36 cellular contexts compared by ENCODE assay signal in genomic region chr4:173934201-173934600, GRCh38.
DNase-seq lines count a peak whose midpoint lies in the region; ATAC-seq and TF ChIP-seq lines count a peak whose summit lies in the region.
"Had no signal": no experiment of that assay in that cellular context is flagged by ENCODE, and none has a peak within 500 bp of the region (broad histone marks: within the 10 kb centered on the region; RNA-seq: fewer than 3 reads in every experiment).

No MANE protein-coding gene starts in this region.

- H3K4me3 ChIP-seq in cardiac muscle cell (no peak overlapping the region), adipocyte (ENCODE audit: low read length) (no peak overlapping the region), fibroblast of pulmonary artery (replicated peaks; ENCODE audit: low read depth, low read length) (no peak overlapping the region)
- H3K4me3 ChIP-seq: HAP-1, suprapubic skin, upper lobe of left lung had no signal

- H3K4me3 Mint-ChIP-seq in T-cell (no peak overlapping the region), endothelial cell (ENCODE audit: unreplicated experiment) (no peak overlapping the region)
- H3K4me3 Mint-ChIP-seq: activated CD4-positive, alpha-beta memory T cell treated with anti-CD3 and anti-CD28 coated beads, Interleukin-2, amount 10 ng/mL, durations not matched to agents 7 days and 5 days; activated T-helper 1 cell treated with anti-CD3 and anti-CD28 coated beads, Interleukin-12 subunit alpha, Interleukin-12 subunit beta, Interleukin-2, Interleukin-4 antibody, amounts not matched to agents 30 ng/mL and 10 ng/mL and 1 ng/mL, durations not matched to agents 14 hours and 24 hours and 36 hours; brain; mesothelial cell of epicardium; stimulated activated naive B cell treated with anti-CD40 and anti-IgM and Interleukin-4, amounts not matched to agents 10 μg/mL and 1 μg/mL and 100 μg/mL, for 72 hours had no signal

- H3K27me3 ChIP-seq in cardiac muscle cell (no peaks in the 10 kb centered on the region), adipocyte (replicated peaks; ENCODE audit: control insufficient read depth, insufficient read depth, low read length) (no peaks in the 10 kb centered on the region)
- H3K27me3 ChIP-seq: foreskin keratinocyte, neutrophil, suprapubic skin, upper lobe of left lung had no signal

- no peak overlapping the region for H3K9ac ChIP-seq in adipocyte (ENCODE audit: low read length)

- no peaks in the 10 kb centered on the region for H3K4me1 Mint-ChIP-seq in T-cell
- H3K4me1 Mint-ChIP-seq in endothelial cell (ENCODE audit: unreplicated experiment), result peaks cover 11% of the 10 kb centered on the region
- H3K4me1 Mint-ChIP-seq: activated CD4-positive, alpha-beta memory T cell treated with anti-CD3 and anti-CD28 coated beads, Interleukin-2, amount 10 ng/mL, durations not matched to agents 7 days and 5 days; stimulated activated naive B cell treated with anti-CD40 and anti-IgM and Interleukin-4, amounts not matched to agents 10 μg/mL and 1 μg/mL and 100 μg/mL, for 72 hours had no signal

- POLR2A ChIA-PET in T-cell (lab: Charles Lee), result no interaction called here

- intact Hi-C loops in left cardiac atrium (cut with DNase I), result no loop called here

- H3K27ac Mint-ChIP-seq in T-cell (no peak overlapping the region), endothelial cell (ENCODE audit: unreplicated experiment) (no peak overlapping the region)
- H3K27ac Mint-ChIP-seq: activated CD4-positive, alpha-beta memory T cell treated with anti-CD3 and anti-CD28 coated beads, Interleukin-2, amount 10 ng/mL, durations not matched to agents 7 days and 5 days; activated T-helper 1 cell treated with anti-CD3 and anti-CD28 coated beads, Interleukin-12 subunit alpha, Interleukin-12 subunit beta, Interleukin-2, Interleukin-4 antibody, amounts not matched to agents 30 ng/mL and 10 ng/mL and 1 ng/mL, durations not matched to agents 14 hours and 24 hours and 36 hours; brain; mesothelial cell of epicardium; stimulated activated naive B cell treated with anti-CD40 and anti-IgM and Interleukin-4, amounts not matched to agents 10 μg/mL and 1 μg/mL and 100 μg/mL, for 72 hours had no signal

- peak in 1 of 2 donors; percentile 22 for DNase-seq in cardiac muscle cell (ENCODE audit: low read depth in 1 of 2, low spot score in 1 of 2)
- no peak for DNase-seq in left cardiac atrium
- DNase-seq in adipocyte (ENCODE audit: low read depth), result peak; percentile 65
- peak; percentile 56 for DNase-seq in fibroblast of pulmonary artery (ENCODE audit: low read depth)
- no peak for DNase-seq in anterior cingulate cortex (lab: John Stamatoyannopoulos, UW)
- no peak for DNase-seq in KG1 (lab: John Stamatoyannopoulos, UW)
- DNase-seq in T-cell, result no peak
- no peak for DNase-seq in endothelial cell (ENCODE audit: low spot score)
- DNase-seq: activated CD4-positive, alpha-beta memory T cell treated with anti-CD3 and anti-CD28 coated beads, Interleukin-2, amount 10 ng/mL, durations not matched to agents 7 days and 5 days; activated CD4-positive, CD25-positive, alpha-beta regulatory T cell treated with anti-CD3 and anti-CD28 coated beads, Interleukin-2, amount 50 U/mL, for 72 hours; activated CD8-positive, alpha-beta memory T cell treated with anti-CD3 and anti-CD28 coated beads, Interleukin-2, amount 50 U/mL, for 4 hours; activated naive CD4-positive, alpha-beta T cell treated with Interleukin-2 at 50 U/mL for 16 hours; COR-L47; effector CD8-positive, alpha-beta T cell; head of caudate nucleus; left ventricle myocardium superior; NCI-H1105; NCI-H187 treated with DMSO at 0.1 percent for 48 hours; NCI-H2171 treated with DMSO at 0.1 percent for 48 hours; NCI-H524 treated with DMSO at 0.1 percent for 48 hours; PC-3; stimulated activated CD4-positive, alpha-beta T cell treated with anti-CD3 and anti-CD28 coated beads, Interleukin-15, amount 100 ng/mL, for 24 hours; stimulated activated CD4-positive, alpha-beta T cell treated with anti-CD3 and anti-CD28 coated beads, Interleukin-4, amount 100 ng/mL, for 4 hours; stimulated activated naive B cell treated with anti-CD40 and anti-IgM and Interleukin-4, amounts not matched to agents 10 μg/mL and 1 μg/mL and 100 μg/mL, for 72 hours; T-helper 2 cell; upper lobe of left lung had no signal

- TF ChIP-seq CTCF in cardiac muscle cell (IDR thresholded peaks at IDR 0.05; ENCODE audit: low read depth, low read length) (no peak), fibroblast of pulmonary artery (IDR thresholded peaks at IDR 0.05; ENCODE audit: low read length, missing control alignments) (no peak), endothelial cell (IDR thresholded peaks at IDR 0.05; ENCODE audit: unreplicated experiment) (no peak)

- peaks cover 0 to 4% of the 10 kb centered on the region in 2 donors for H3K27me3 Mint-ChIP-seq in T-cell
- H3K27me3 Mint-ChIP-seq in endothelial cell (ENCODE audit: unreplicated experiment), result no peaks in the 10 kb centered on the region
- H3K27me3 Mint-ChIP-seq: brain; stimulated activated naive B cell treated with anti-CD40 and anti-IgM and Interleukin-4, amounts not matched to agents 10 μg/mL and 1 μg/mL and 100 μg/mL, for 72 hours had no signal

- CTCF ChIA-PET in T-cell (lab: Charles Lee), result no interaction called here

- H3K9me3 ChIP-seq in cardiac muscle cell (ENCODE audit: low read depth) (no peaks in the 10 kb centered on the region), adipocyte (ENCODE audit: control insufficient read depth, low read length) (no peaks in the 10 kb centered on the region)
- H3K9me3 ChIP-seq: HAP-1, neutrophil, suprapubic skin, upper lobe of left lung had no signal

- no peaks in the 10 kb centered on the region for H3K36me3 Mint-ChIP-seq in T-cell
- H3K36me3 Mint-ChIP-seq in endothelial cell (ENCODE audit: low read depth, unreplicated experiment), result no peaks in the 10 kb centered on the region
- H3K36me3 Mint-ChIP-seq: brain; mesothelial cell of epicardium; stimulated activated naive B cell treated with anti-CD40 and anti-IgM and Interleukin-4, amounts not matched to agents 10 μg/mL and 1 μg/mL and 100 μg/mL, for 72 hours had no signal

- peaks cover 0 to 6% (median 0%) of the 10 kb centered on the region in 3 donors for H3K9me3 Mint-ChIP-seq in T-cell
- no peaks in the 10 kb centered on the region for H3K9me3 Mint-ChIP-seq in endothelial cell (ENCODE audit: unreplicated experiment)
- H3K9me3 Mint-ChIP-seq: activated CD4-positive, alpha-beta memory T cell treated with anti-CD3 and anti-CD28 coated beads, Interleukin-2, amount 10 ng/mL, durations not matched to agents 7 days and 5 days; activated T-helper 1 cell treated with anti-CD3 and anti-CD28 coated beads, Interleukin-12 subunit alpha, Interleukin-12 subunit beta, Interleukin-2, Interleukin-4 antibody, amounts not matched to agents 30 ng/mL and 10 ng/mL and 1 ng/mL, durations not matched to agents 14 hours and 24 hours and 36 hours; brain; mesothelial cell of epicardium had no signal

- H3K27ac ChIP-seq in cardiac muscle cell, result peak overlapping the region; percentile 78
- H3K27ac ChIP-seq: 22Rv1, C4-2B, foreskin keratinocyte, neutrophil, suprapubic skin, upper lobe of left lung had no signal

- peaks cover 67% of the 10 kb centered on the region for H3K4me1 ChIP-seq in cardiac muscle cell (ENCODE audit: low read depth)
- no peaks in the 10 kb centered on the region for H3K4me1 ChIP-seq in adipocyte (ENCODE audit: control insufficient read depth, insufficient read depth, low read length)
- H3K4me1 ChIP-seq: foreskin keratinocyte, HAP-1, suprapubic skin, upper lobe of left lung had no signal

- no peaks in the 10 kb centered on the region for H3K36me3 ChIP-seq in cardiac muscle cell
- no peaks in the 10 kb centered on the region for H3K36me3 ChIP-seq in adipocyte (ENCODE audit: control insufficient read depth, insufficient read depth, low read length, severe bottlenecking)
- H3K36me3 ChIP-seq: HAP-1, neutrophil, suprapubic skin, upper lobe of left lung had no signal

- no peak for ATAC-seq in left cardiac atrium
- no peak for ATAC-seq in T-cell (replicated peaks in 1 of 4)
- ATAC-seq: foreskin keratinocyte; PC-3; Right ventricle myocardium inferior; stimulated activated naive B cell treated with anti-CD40 and anti-IgM and Interleukin-4, amounts not matched to agents 10 μg/mL and 1 μg/mL and 100 μg/mL, for 72 hours had no signal

Comparison
In these comparisons a context has a peak if more than half of its experiments do, and no peak if none do; other contexts are left out.
1. DNase-seq: peak in adipocyte (single experiment) and fibroblast of pulmonary artery (single experiment); none in left cardiac atrium (single experiment), anterior cingulate cortex (0 of 58), KG1 (single experiment), T-cell (0 of 34) and endothelial cell (single experiment).